10 cellular contexts compared by ENCODE assay signal in genomic region chr11:119363081-119363861, GRCh38. TPM values are rescaled to one million over a fixed set of nuclear protein-coding genes. Genes with fewer than 3 reads are reported as not detected.
DNase-seq lines count a peak whose midpoint lies in the region; ATAC-seq, FAIRE-seq and TF ChIP-seq lines count a peak whose summit lies in the region.
"Had no signal": no experiment of that assay in that cellular context is flagged by ENCODE, and none has a peak within 500 bp of the region (broad histone marks: within the 10 kb centered on the region; RNA-seq: fewer than 3 reads in every experiment).

No MANE protein-coding gene starts in this region.

- TF ChIP-seq POLR2A in A549 (IDR thresholded peaks at IDR 0.05; ENCODE audit: low read length): no peak

- H3K4me1 ChIP-seq in A549 (peaks cover 65% of the 10 kb centered on the region), HUES6 (ENCODE audit: control insufficient read depth, insufficient read depth, low read length) (peaks cover 35% of the 10 kb centered on the region), endocrine pancreas (ENCODE audit: control insufficient read depth, insufficient read depth, low read length) (peaks cover 4% of the 10 kb centered on the region)

- peaks cover 11% of the 10 kb centered on the region for H3K36me3 Mint-ChIP-seq in nephron progenitor cell (ENCODE audit: low read depth)

- H3K9me3 ChIP-seq in A549: no peaks in the 10 kb centered on the region
- no peaks in the 10 kb centered on the region for H3K9me3 ChIP-seq in HUES6 (ENCODE audit: control insufficient read depth, insufficient read depth, low read depth, low read length)
- H3K9me3 ChIP-seq in endocrine pancreas (ENCODE audit: control insufficient read depth, low read length): no peaks in the 10 kb centered on the region

- TF ChIP-seq EP300 in A549 (IDR thresholded peaks at IDR 0.05): no peak

- DNase-seq in A549 (ENCODE audit: low read depth in 1 of 2, low spot score in 1 of 2): no peak
- DNase-seq in nephron progenitor cell: no peak
- DNase-seq in mesenteric fat pad (ENCODE audit: low spot score): no peak
- no peak for DNase-seq in COR-L47 (lab: John Stamatoyannopoulos, UW)
- DNase-seq in OCI-M2 (lab: John Stamatoyannopoulos, UW; ENCODE audit: unreplicated experiment): no peak
- DNase-seq in G401 (ENCODE audit: low spot score): no peak
- DNase-seq: DND-41 had no signal

- H3K36me3 ChIP-seq in HUES6 (ENCODE audit: control insufficient read depth, insufficient read depth, low read length) (no peaks in the 10 kb centered on the region; the same call in 1 of the 2 replicates), endocrine pancreas (ENCODE audit: control insufficient read depth, insufficient read depth, low read length) (no peaks in the 10 kb centered on the region)

- in situ Hi-C loops in G401 (cut with HindIII; ENCODE audit: low sequenced_read_pairs): no loop called here

- no peak for FAIRE-seq in A549 (lab: Jason Lieb, UNC)

- TF ChIP-seq RAD21 in A549 (conservative IDR thresholded peaks at IDR 0.05 in 1 of 2, IDR thresholded peaks at IDR 0.05 in 1 of 2): no peak

- peaks cover 60% of the 10 kb centered on the region for H3K27me3 ChIP-seq in HUES6 (ENCODE audit: control insufficient read depth, insufficient read depth, low read length)
- no peaks in the 10 kb centered on the region for H3K27me3 ChIP-seq in endocrine pancreas (ENCODE audit: control insufficient read depth, insufficient read depth, low read length)

- CTCF ChIA-PET in A549 (lab: Yijun Ruan, JAX): interaction anchor here (1.7 to 5.8 kb wide), 5 partner anchors 9 to 111 kb away, joined by 5 to 98 read pairs (median 22); partner anchors contain the start of gene USP2

- no peak for ATAC-seq in A549

- peaks cover 72% of the 10 kb centered on the region for H3K4me1 Mint-ChIP-seq in nephron progenitor cell

- H3K27me3 Mint-ChIP-seq in nephron progenitor cell (ENCODE audit: low read depth, poor library complexity): peaks cover 50% of the 10 kb centered on the region

- POLR2A ChIA-PET in A549 (lab: Yijun Ruan, JAX): no interaction called here

- H3K4me3 ChIP-seq in A549 (peak overlapping the region; percentile 50), HUES6 (ENCODE audit: low read depth, low read length) (peak overlapping the region; percentile 48), endocrine pancreas (ENCODE audit: control insufficient read depth, insufficient read depth, low read length) (peak overlapping the region; percentile 65)

- H3K4me3 Mint-ChIP-seq in nephron progenitor cell: peak overlapping the region; percentile 42
- H3K4me3 Mint-ChIP-seq: activated CD4-positive, alpha-beta T cell treated with anti-CD3 and anti-CD28 coated beads for 36 hours had no signal

- peak overlapping the region; percentile 74 to 91 for H3K27ac ChIP-seq in A549
- H3K27ac ChIP-seq in HUES6 (ENCODE audit: low read depth, low read length): no peak overlapping the region

- no peak for TF ChIP-seq CTCF in A549 (IDR thresholded peaks at IDR 0.05)
- TF ChIP-seq CTCF in nephron progenitor cell (IDR thresholded peaks at IDR 0.05): no peak

- peaks cover 3% of the 10 kb centered on the region for H3K9me3 Mint-ChIP-seq in nephron progenitor cell

- no peak overlapping the region for H3K27ac Mint-ChIP-seq in nephron progenitor cell
- H3K27ac Mint-ChIP-seq: activated CD4-positive, alpha-beta T cell treated with anti-CD3 and anti-CD28 coated beads for 36 hours had no signal

- WGBS in A549 (ENCODE audit: missing lambda C conversion rate): 76% methylated on average over 14 of the region's 44 CpGs

- H3K4me2 ChIP-seq in A549: peak overlapping the region; percentile 97

- H3K9ac ChIP-seq in HUES6 (ENCODE audit: low read length) (no peak overlapping the region), endocrine pancreas (ENCODE audit: control insufficient read depth, insufficient read depth, low read length) (peak overlapping the region; percentile 81)

TF ChIP-seq in A549, 52 proteins besides CTCF, POLR2A, EP300 and RAD21:
- no peak for TF ChIP-seq FOXS1 (CRISPR knock-in tag; IDR thresholded peaks at IDR 0.05)

RNA-seq across cellular contexts. Expression of gene MFRP, which starts 16.8 kb away (rescaled TPM):
- not detected in 2 replicates for polyA plus RNA-seq in A549 (2011; rRNA removed)
- not detected in 2 replicates for polyA plus RNA-seq in A549 (2012; cell fraction: cytosol; rRNA removed)
- polyA plus RNA-seq in A549 (2012; cell fraction: nucleus; rRNA removed): not detected in 2 replicates
- not detected in 3 replicates for polyA plus RNA-seq in A549 (2017; fragmentation: RNase III; extraction: RNeasy Plus Mini Kit Qiagen cat#74134 plus additional on column Dnase treatment)
- polyA minus RNA-seq in A549 (2011; rRNA and poly(A)+ RNA removed): not detected in 2 replicates
- total RNA-seq in mesenteric fat pad: not detected
- 0.25 and 7.3 TPM in 2 replicates for total RNA-seq in G401 (2014; rRNA removed; shearing (Covaris generic))
- total RNA-seq: activated CD4-positive, alpha-beta T cell treated with anti-CD3 and anti-CD28 coated beads for 36 hours had no signal

RNA-seq across cellular contexts. Expression of gene USP2, which starts 18.2 kb away (rescaled TPM):
- polyA plus RNA-seq in A549 (2011; rRNA removed): 0.30 and 0.37 TPM in 2 replicates
- 0.22 and 0.36 TPM in 2 replicates for polyA plus RNA-seq in A549 (2012; cell fraction: cytosol; rRNA removed)
- polyA plus RNA-seq in A549 (2012; cell fraction: nucleus; rRNA removed): 0.56 and 0.71 TPM in 2 replicates
- 0.48 to 0.83 TPM (median 0.73 TPM) in 3 replicates for polyA plus RNA-seq in A549 (2017; fragmentation: RNase III; extraction: RNeasy Plus Mini Kit Qiagen cat#74134 plus additional on column Dnase treatment)
- polyA minus RNA-seq in A549 (2011; rRNA and poly(A)+ RNA removed): 0.50 and 1.4 TPM in 2 replicates
- total RNA-seq in mesenteric fat pad: 4.2 TPM
- 0.75 and 1.8 TPM in 2 replicates for total RNA-seq in G401 (2014; rRNA removed; shearing (Covaris generic))

RNA-seq across cellular contexts. Expression of gene C1QTNF5, which starts 22.6 kb away (rescaled TPM):
- not detected in 2 replicates for polyA plus RNA-seq in A549 (2011; rRNA removed)
- polyA plus RNA-seq in A549 (2012; cell fraction: cytosol; rRNA removed): 0.03 TPM in 1 of 2 replicates, not detected in the other
- not detected in 2 replicates for polyA plus RNA-seq in A549 (2012; cell fraction: nucleus; rRNA removed)
- polyA plus RNA-seq in A549 (2017; fragmentation: RNase III; extraction: RNeasy Plus Mini Kit Qiagen cat#74134 plus additional on column Dnase treatment): not detected in 3 replicates
- polyA minus RNA-seq in A549 (2011; rRNA and poly(A)+ RNA removed): not detected in 2 replicates
- total RNA-seq in mesenteric fat pad: 52.9 TPM
- 0.17 and 1.0 TPM in 2 replicates for total RNA-seq in G401 (2014; rRNA removed; shearing (Covaris generic))
- total RNA-seq: activated CD4-positive, alpha-beta T cell treated with anti-CD3 and anti-CD28 coated beads for 36 hours had no signal

RNA-seq across cellular contexts. Expression of gene RNF26, which starts 28.9 kb away (rescaled TPM):
- 23.5 and 28.4 TPM in 2 replicates for polyA plus RNA-seq in A549 (2011; rRNA removed)
- polyA plus RNA-seq in A549 (2012; cell fraction: cytosol; rRNA removed): 36.1 and 47.3 TPM in 2 replicates
- 31.5 and 31.7 TPM in 2 replicates for polyA plus RNA-seq in A549 (2012; cell fraction: nucleus; rRNA removed)
- 23.3 to 26.5 TPM (median 25.4 TPM) in 3 replicates for polyA plus RNA-seq in A549 (2017; fragmentation: RNase III; extraction: RNeasy Plus Mini Kit Qiagen cat#74134 plus additional on column Dnase treatment)
- polyA minus RNA-seq in A549 (2011; rRNA and poly(A)+ RNA removed): 54.7 and 63.3 TPM in 2 replicates
- total RNA-seq in mesenteric fat pad: 20.6 TPM
- 19.3 and 19.9 TPM in 2 replicates for total RNA-seq in G401 (2014; rRNA removed; shearing (Covaris generic))

RNA-seq across cellular contexts. Expression of gene MCAM, which starts 46.3 kb away (rescaled TPM):
- polyA plus RNA-seq in A549 (2011; rRNA removed): 5.4 and 5.5 TPM in 2 replicates
- polyA plus RNA-seq in A549 (2012; cell fraction: cytosol; rRNA removed): 7.6 and 10.0 TPM in 2 replicates
- 43.7 and 46.4 TPM in 2 replicates for polyA plus RNA-seq in A549 (2012; cell fraction: nucleus; rRNA removed)
- polyA plus RNA-seq in A549 (2017; fragmentation: RNase III; extraction: RNeasy Plus Mini Kit Qiagen cat#74134 plus additional on column Dnase treatment): 14.9 to 18.1 TPM (median 15.9 TPM) in 3 replicates
- 3.1 and 5.7 TPM in 2 replicates for polyA minus RNA-seq in A549 (2011; rRNA and poly(A)+ RNA removed)
- 550 TPM for total RNA-seq in mesenteric fat pad
- total RNA-seq in G401 (2014; rRNA removed; shearing (Covaris generic)): 77.2 and 90.3 TPM in 2 replicates

Comparison
In these comparisons a context has a peak if more than half of its experiments do, and no peak if none do; other contexts are left out.
1. RNA of gene C1QTNF5, which starts 22.6 kb away (total RNA-seq): 52.9 TPM in mesenteric fat pad (single experiment); 0.17 to 1.0 TPM in G401; every median in the first group is over 10 times any median in the second.
2. Peak in every context shown above with its lines, with median percentiles within 50 percentile points of each other: H3K4me3 ChIP-seq.